Comparison of ENCODE assay signal across 8 cellular contexts in genomic region chr1:181189691-181190361, GRCh38.
A peak's percentile ranks its signal among the peaks of the same experiment; 100 is the strongest.
DNase-seq lines count a peak whose midpoint lies in the region; ATAC-seq and TF ChIP-seq lines count a peak whose summit lies in the region.

No MANE protein-coding gene starts in this region.

- H3K27ac Mint-ChIP-seq in activated naive CD4-positive, alpha-beta T cell treated with anti-CD3 and anti-CD28 coated beads, Interleukin-2, amount 50 U/mL, for 72 hours: no peak overlapping the region

- no peaks in the 10 kb centered on the region for H3K4me1 ChIP-seq in uterus

- no peak overlapping the region for H3K27ac ChIP-seq in uterus

- peak; percentile 94 for TF ChIP-seq RAD21 in Ishikawa (IDR thresholded peaks at IDR 0.05; ENCODE audit: low read depth)

- intact Hi-C loops in left cardiac atrium (cut with DNase I) (loop anchor here (2.0 kb wide), 1 partner anchor 235 kb away; no protein-coding TSS in a partner anchor), uterus (cut with DNase I; ENCODE audit: low total_unique reads) (loop anchor here (10.0 kb wide), 1 partner anchor 235 kb away; no protein-coding TSS in a partner anchor)

- no peaks in the 10 kb centered on the region for H3K9me3 Mint-ChIP-seq in activated naive CD4-positive, alpha-beta T cell treated with anti-CD3 and anti-CD28 coated beads, Interleukin-2, amount 50 U/mL, for 72 hours

- DNase-seq in AG09319 (ENCODE audit: extremely low read depth, low read depth) (peak; percentile 11), left cardiac atrium (peak; percentile 57), putamen (ENCODE audit: low spot score) (peak; percentile 35), uterus (peak; percentile 24 to 58)
- DNase-seq in activated naive CD4-positive, alpha-beta T cell treated with anti-CD3 and anti-CD28 coated beads, Interleukin-2, amount 50 U/mL, for 72 hours (ENCODE audit: low spot score in 2 of 2): peak; percentile 78 to 94

- no peaks in the 10 kb centered on the region for H3K9me3 ChIP-seq in uterus

- no peaks in the 10 kb centered on the region for H3K36me3 ChIP-seq in uterus

- H3K36me3 Mint-ChIP-seq in activated naive CD4-positive, alpha-beta T cell treated with anti-CD3 and anti-CD28 coated beads, Interleukin-2, amount 50 U/mL, for 72 hours: no peaks in the 10 kb centered on the region

- ATAC-seq in GM18867 (IDR thresholded peaks at IDR 0.05; ENCODE audit: unreplicated experiment) (peak; percentile 79), SK-N-SH treated with all-trans-retinoic acid at 6 μM for 48 hours (peak; percentile 98), left cardiac atrium (peak; percentile 87 to 91)
- peak; percentile 89 to 90 for ATAC-seq in activated naive CD4-positive, alpha-beta T cell treated with anti-CD3 and anti-CD28 coated beads, Interleukin-2, amount 50 U/mL, for 72 hours

- H3K4me3 ChIP-seq in uterus: peak overlapping the region in 1 of 2 donors; percentile 24

- TF ChIP-seq EP300 in Ishikawa (IDR thresholded peaks at IDR 0.05; ENCODE audit: borderline replicate concordance): no peak

- no peak for TF ChIP-seq POLR2A in uterus (IDR thresholded peaks at IDR 0.05)

- H3K27me3 ChIP-seq in uterus: no peaks in the 10 kb centered on the region

- TF ChIP-seq CTCF in AG09319 (IDR thresholded peaks at IDR 0.05; ENCODE audit: low read depth, low read length) (peak; percentile 88), uterus (IDR thresholded peaks at IDR 0.05) (peak; percentile 84 to 95 (median 88))

TF ChIP-seq in Ishikawa, 13 proteins besides CTCF, POLR2A, EP300 and RAD21:
- TF ChIP-seq REST (IDR thresholded peaks at IDR 0.05; ENCODE audit: low read depth) (no peak), ZBTB7A (IDR thresholded peaks at IDR 0.05; ENCODE audit: low read depth) (peak; percentile 70; the same call in 1 of the 2 replicates), CEBPB (IDR thresholded peaks at IDR 0.05) (no peak)

TF ChIP-seq in SK-N-SH treated with all-trans-retinoic acid at 6 μM for 48 hours, 23 proteins besides CTCF, POLR2A, EP300 and RAD21:
- TF ChIP-seq CREB5 (CRISPR knock-in tag; IDR thresholded peaks at IDR 0.05; ENCODE audit: low read depth) (no peak), ZNF8 (CRISPR knock-in tag; IDR thresholded peaks at IDR 0.05) (no peak), ARNTL (CRISPR knock-in tag; IDR thresholded peaks at IDR 0.05; ENCODE audit: borderline replicate concordance, low read depth) (no peak), RARB (CRISPR knock-in tag; IDR thresholded peaks at IDR 0.05) (no peak), SNAI2 (CRISPR knock-in tag; IDR thresholded peaks at IDR 0.05) (no peak), TOX (CRISPR knock-in tag; IDR thresholded peaks at IDR 0.05; ENCODE audit: borderline replicate concordance) (no peak), TCF4 (CRISPR knock-in tag; IDR thresholded peaks at IDR 0.05; ENCODE audit: borderline replicate concordance) (no peak), ZC3H10 (CRISPR knock-in tag; IDR thresholded peaks at IDR 0.05) (no peak), ESRRG (CRISPR knock-in tag; IDR thresholded peaks at IDR 0.05) (no peak), CSDC2 (CRISPR knock-in tag; IDR thresholded peaks at IDR 0.05) (no peak), POU6F1 (CRISPR knock-in tag; IDR thresholded peaks at IDR 0.05; ENCODE audit: borderline replicate concordance, low read depth) (no peak), PPARA (CRISPR knock-in tag; IDR thresholded peaks at IDR 0.05; ENCODE audit: borderline replicate concordance) (no peak), ZFP3 (CRISPR knock-in tag; IDR thresholded peaks at IDR 0.05) (no peak), BACH2 (CRISPR knock-in tag; IDR thresholded peaks at IDR 0.05; ENCODE audit: borderline replicate concordance) (no peak), CSRNP3 (CRISPR knock-in tag; IDR thresholded peaks at IDR 0.05) (no peak), GLIS3 (CRISPR knock-in tag; IDR thresholded peaks at IDR 0.05) (no peak), PATZ1 (CRISPR knock-in tag; IDR thresholded peaks at IDR 0.05; ENCODE audit: borderline replicate concordance) (no peak), ZNF70 (CRISPR knock-in tag; IDR thresholded peaks at IDR 0.05) (no peak), ISL1 (CRISPR knock-in tag; IDR thresholded peaks at IDR 0.05) (no peak), ZFP30 (CRISPR knock-in tag; IDR thresholded peaks at IDR 0.05) (no peak)

Comparison
In these comparisons a context has a peak if more than half of its experiments do, and no peak if none do; other contexts are left out.
1. DNase-seq: peak in every context shown above with its lines; median percentile 86 in activated naive CD4-positive, alpha-beta T cell treated with anti-CD3 and anti-CD28 coated beads, Interleukin-2, amount 50 U/mL, for 72 hours; 57 in left cardiac atrium; 41 in uterus; 35 in putamen; 11 in AG09319.